ENCODE assay signal across 16 cellular contexts in the genomic region with DNA sequence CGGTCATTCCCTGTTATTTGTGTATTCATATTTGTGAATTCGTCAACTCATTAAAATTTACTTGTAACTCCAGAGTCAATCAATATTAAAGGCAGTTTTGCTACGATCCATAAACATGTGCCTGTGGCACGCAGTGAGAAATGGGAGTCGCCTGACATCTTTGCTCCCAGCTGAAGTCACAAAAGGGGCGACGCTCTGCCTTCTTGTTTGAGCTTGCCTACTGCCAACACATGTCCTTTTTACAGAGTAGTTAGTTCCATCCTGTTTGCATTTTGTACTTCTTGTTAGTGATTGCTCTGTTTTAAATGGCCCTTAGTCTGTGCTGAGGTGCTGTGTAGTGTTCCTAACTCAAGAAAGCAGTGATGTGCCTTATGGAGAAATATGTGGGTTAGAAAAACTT.
"Had no signal": no experiment of that assay in that cellular context is flagged by ENCODE, and none has a peak within 500 bp of the region (broad histone marks: within the 10 kb centered on the region; RNA-seq: fewer than 3 reads in every experiment).

No MANE protein-coding gene starts in this region.

- H3K4me3 ChIP-seq: lung, spleen had no signal

- H3K27ac ChIP-seq: foreskin keratinocyte, neutrophil, spleen had no signal

- DNase-seq: effector memory CD4-positive, alpha-beta T cell; erythroblast; immature natural killer cell; kidney; left colon; left ventricle myocardium superior; mesendoderm; naive B cell; spleen; stimulated activated CD4-positive, alpha-beta T cell treated with anti-CD3 and anti-CD28 coated beads, Interleukin-15, amount 100 ng/mL, for 24 hours; stimulated activated CD4-positive, alpha-beta T cell treated with anti-CD3 and anti-CD28 coated beads, Interleukin-1b, Interleukin-23, amount 100 ng/mL, for 48 hours; stimulated activated CD4-positive, alpha-beta T cell treated with anti-CD3 and anti-CD28 coated beads, Interleukin-4, amount 100 ng/mL, for 24 hours; stimulated activated naive B cell treated with anti-CD40 and anti-IgM and Interleukin-4, amounts not matched to agents 10 μg/mL and 1 μg/mL and 100 μg/mL, for 72 hours had no signal
